In the genomic region with DNA sequence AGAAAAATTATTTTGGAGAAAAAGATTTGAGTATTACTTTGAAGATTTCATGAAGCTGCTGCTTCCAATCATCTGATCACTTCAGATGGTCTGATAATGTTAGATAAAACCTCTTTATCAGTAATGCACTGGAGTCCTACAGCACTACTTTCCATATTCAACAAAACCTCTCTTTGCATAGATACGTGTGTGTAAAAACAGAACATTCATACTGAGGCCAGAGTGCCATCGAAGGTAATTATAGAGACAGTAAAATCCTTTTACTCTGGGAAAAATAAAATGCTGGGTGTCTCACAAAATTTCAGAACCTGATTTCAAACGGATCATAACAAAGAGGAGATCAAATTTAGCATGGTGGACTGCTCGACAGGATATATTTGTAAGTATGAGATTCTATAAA, we compare ENCODE assay signal across 21 cellular contexts. TPM values are rescaled to one million over a fixed set of nuclear protein-coding genes. Genes with fewer than 3 reads are reported as not detected.
DNase-seq lines count a peak whose midpoint lies in the region; ATAC-seq and TF ChIP-seq lines count a peak whose summit lies in the region.
"Had no signal": no experiment of that assay in that cellular context is flagged by ENCODE, and none has a peak within 500 bp of the region (broad histone marks: within the 10 kb centered on the region; RNA-seq: fewer than 3 reads in every experiment).

A gene with protein sequence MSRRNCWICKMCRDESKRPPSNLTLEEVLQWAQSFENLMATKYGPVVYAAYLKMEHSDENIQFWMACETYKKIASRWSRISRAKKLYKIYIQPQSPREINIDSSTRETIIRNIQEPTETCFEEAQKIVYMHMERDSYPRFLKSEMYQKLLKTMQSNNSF (plus strand): TSS at position 209 of the 400 bp plus-strand sequence. CDS start 8,188 bp downstream, outside the sequence.

- H3K9me3 Mint-ChIP-seq in natural killer cell treated with Interleukin-12 subunit alpha and Interleukin-12 subunit beta and Interleukin-15 and Interleukin-18, amount 100 ng/mL, for 72 hours = no peaks in the 10 kb centered on the region
- H3K9me3 Mint-ChIP-seq: CD8-positive, alpha-beta memory T cell; T-helper 1 cell treated with Interleukin-12 subunit alpha and Interleukin-12 subunit beta and Interleukin-4 antibody, amounts not matched to agents 30 μg/mL and 1 μg/mL, for 36 hours had no signal

- H3F3A ChIP-seq in OCI-LY1 (ENCODE audit: insufficient read depth, low read length) = peaks cover 5% of the 10 kb centered on the region; the same call in 1 of the 2 replicates

- H4K20me1 ChIP-seq in OCI-LY1 (ENCODE audit: insufficient read depth, low read length) = no peaks in the 10 kb centered on the region
- H4K20me1 ChIP-seq in hepatocyte (ENCODE audit: insufficient read depth, poor library complexity, severe bottlenecking) = no peaks in the 10 kb centered on the region

- no peaks in the 10 kb centered on the region for H3K36me3 Mint-ChIP-seq in natural killer cell treated with Interleukin-12 subunit alpha and Interleukin-12 subunit beta and Interleukin-15 and Interleukin-18, amount 100 ng/mL, for 72 hours
- H3K36me3 Mint-ChIP-seq: CD8-positive, alpha-beta memory T cell had no signal

- no peak within 1 kb of the TSS for H3K4me3 Mint-ChIP-seq in natural killer cell treated with Interleukin-12 subunit alpha and Interleukin-12 subunit beta and Interleukin-15 and Interleukin-18, amount 100 ng/mL, for 72 hours
- H3K4me3 Mint-ChIP-seq: CD8-positive, alpha-beta memory T cell; T-helper 1 cell treated with Interleukin-12 subunit alpha and Interleukin-12 subunit beta and Interleukin-4 antibody, amounts not matched to agents 30 μg/mL and 1 μg/mL, for 36 hours had no signal

- DNase-seq in hepatocyte (ENCODE audit: low spot score) (no peak), H7 (no peak), GF-D8 (lab: John Stamatoyannopoulos, UW) (no peak)
- no peak for DNase-seq in natural killer cell treated with Interleukin-12 subunit alpha and Interleukin-12 subunit beta and Interleukin-15 and Interleukin-18, amount 100 ng/mL, for 72 hours (ENCODE audit: low spot score)
- DNase-seq: C1 segment of cervical spinal cord; CD8-positive, alpha-beta memory T cell; DMS53; GM23248; NCI-H1417; NCI-H187; NCI-H2107; NCI-H2227 treated with DMSO at 0.1 percent for 48 hours; NCI-H69; OCI-M1; RPMI8226; SIG-M5 had no signal

- H3K79me2 ChIP-seq in OCI-LY1 (ENCODE audit: insufficient read depth, low read length) (peaks cover 43% of the 10 kb centered on the region), hepatocyte (no peaks in the 10 kb centered on the region)

- H3K4me2 ChIP-seq in OCI-LY1 (ENCODE audit: low read length) (peak within 1 kb of the TSS; percentile 94), hepatocyte (peak within 1 kb of the TSS; percentile 29)

- H3K27ac Mint-ChIP-seq in natural killer cell treated with Interleukin-12 subunit alpha and Interleukin-12 subunit beta and Interleukin-15 and Interleukin-18, amount 100 ng/mL, for 72 hours = no peak within 1 kb of the TSS
- H3K27ac Mint-ChIP-seq: T-helper 1 cell treated with Interleukin-12 subunit alpha and Interleukin-12 subunit beta and Interleukin-4 antibody, amounts not matched to agents 30 μg/mL and 1 μg/mL, for 36 hours had no signal

- peak within 1 kb of the TSS; percentile 83 for H3K4me3 ChIP-seq in OCI-LY1 (ENCODE audit: low read depth, low read length, poor library complexity, severe bottlenecking)
- H3K4me3 ChIP-seq in hepatocyte = no peak within 1 kb of the TSS
- H3K4me3 ChIP-seq in H7 (ENCODE audit: insufficient read depth, low read depth, low read length) = no peak within 1 kb of the TSS
- H3K4me3 ChIP-seq: GM23248, K562 had no signal

- ATAC-seq in HG02798 (IDR thresholded peaks at IDR 0.05; ENCODE audit: poor library complexity, unreplicated experiment) (peak; percentile 25), HG02884 (IDR thresholded peaks at IDR 0.05; ENCODE audit: unreplicated experiment) (no peak)
- ATAC-seq in natural killer cell treated with Interleukin-12 subunit alpha and Interleukin-12 subunit beta and Interleukin-15 and Interleukin-18, amount 100 ng/mL, for 72 hours = no peak
- ATAC-seq: K562 had no signal

- no peaks in the 10 kb centered on the region for H3K27me3 ChIP-seq in OCI-LY1 (ENCODE audit: insufficient read depth, low read length)
- no peaks in the 10 kb centered on the region for H3K27me3 ChIP-seq in hepatocyte
- no peaks in the 10 kb centered on the region for H3K27me3 ChIP-seq in H7 (ENCODE audit: control insufficient read depth, insufficient read depth, low read length)

- no peaks in the 10 kb centered on the region for H3K9me2 ChIP-seq in OCI-LY1 (ENCODE audit: low read depth, low read length)
- no peaks in the 10 kb centered on the region for H3K9me2 ChIP-seq in hepatocyte (replicated peaks; ENCODE audit: insufficient read depth)

- peak within 1 kb of the TSS; percentile 82 for H2AFZ ChIP-seq in OCI-LY1 (ENCODE audit: low read length)
- H2AFZ ChIP-seq in hepatocyte = no peak within 1 kb of the TSS
- H2AFZ ChIP-seq: GM23248 had no signal

- TF ChIP-seq CTCF in OCI-LY1 (IDR thresholded peaks at IDR 0.05; ENCODE audit: low read length) (no peak), hepatocyte (IDR thresholded peaks at IDR 0.05; ENCODE audit: poor library complexity) (no peak)

- peak within 1 kb of the TSS; percentile 98 for H3K27ac ChIP-seq in OCI-LY1 (ENCODE audit: low read depth, low read length, poor library complexity, severe bottlenecking)
- H3K27ac ChIP-seq in hepatocyte = peak within 1 kb of the TSS; percentile 8
- H3K27ac ChIP-seq: GM23248 had no signal

- peaks cover 7 to 14% of the 10 kb centered on the region in 2 donors for H3K27me3 Mint-ChIP-seq in natural killer cell treated with Interleukin-12 subunit alpha and Interleukin-12 subunit beta and Interleukin-15 and Interleukin-18, amount 100 ng/mL, for 72 hours

- H3K36me3 ChIP-seq in OCI-LY1 (ENCODE audit: insufficient read depth, low read length) (peaks cover 26% of the 10 kb centered on the region), hepatocyte (replicated peaks; ENCODE audit: insufficient read depth, low read depth) (no peaks in the 10 kb centered on the region), H7 (replicated peaks; ENCODE audit: control insufficient read depth, insufficient read depth, low read length) (no peaks in the 10 kb centered on the region)

- 37% methylated on average over 4 of the region's 4 CpGs for WGBS in hepatocyte (ENCODE audit: low lambda C conversion rate, missing lambda C conversion rate)

- H3K9me3 ChIP-seq in OCI-LY1 (ENCODE audit: low read length) = no peaks in the 10 kb centered on the region
- H3K9me3 ChIP-seq in hepatocyte (ENCODE audit: low read depth) = no peaks in the 10 kb centered on the region

- H3K4me1 ChIP-seq in OCI-LY1 (ENCODE audit: insufficient read depth, low read length, severe bottlenecking) = peaks cover 83% of the 10 kb centered on the region
- peaks cover 28% of the 10 kb centered on the region for H3K4me1 ChIP-seq in hepatocyte (ENCODE audit: insufficient read depth)

- peak within 1 kb of the TSS; percentile 91 for H3K9ac ChIP-seq in OCI-LY1 (ENCODE audit: low read length)
- H3K9ac ChIP-seq: GM23248 had no signal

- H3K4me1 Mint-ChIP-seq in natural killer cell treated with Interleukin-12 subunit alpha and Interleukin-12 subunit beta and Interleukin-15 and Interleukin-18, amount 100 ng/mL, for 72 hours (ENCODE audit: low read depth in 2 of 2) = peaks cover 0 to 6% of the 10 kb centered on the region in 2 donors

RNA-seq across cellular contexts. Expression of the gene that starts here (rescaled TPM):
- total RNA-seq in hepatocyte = 3.3 and 4.4 TPM in 2 replicates
- 1.1 and 2.7 TPM in 2 replicates for polyA plus RNA-seq in hepatocyte
- 1 to 10 TPM in 1 of 2 donors, under 1 TPM in 1; 0.64 to 1.1 TPM for total RNA-seq in natural killer cell treated with Interleukin-12 subunit alpha and Interleukin-12 subunit beta and Interleukin-15 and Interleukin-18, amount 100 ng/mL, for 72 hours
- total RNA-seq in H7 (2014; rRNA removed; shearing (Covaris generic)) = not detected in 2 replicates
- total RNA-seq: GM23248, K562 had no signal
- polyA plus RNA-seq: CD8-positive, alpha-beta memory T cell; GM23248; K562 had no signal
